In genomic region chr19:21474671-21475181, GRCh38 we compare ENCODE assay signal across 9 cellular contexts. TPM values are rescaled to one million over a fixed set of nuclear protein-coding genes. Genes with fewer than 3 reads are reported as not detected.
DNase-seq lines count a peak whose midpoint lies in the region; ATAC-seq lines count a peak whose summit lies in the region.
"Had no signal": no experiment of that assay in that cellular context is flagged by ENCODE, and none has a peak within 500 bp of the region (broad histone marks: within the 10 kb centered on the region; RNA-seq: fewer than 3 reads in every experiment).

No MANE protein-coding gene starts in this region.

- peaks cover 0 to 33% (median 0%) of the 10 kb centered on the region in 11 donors for H3K9me3 Mint-ChIP-seq in naive thymus-derived CD4-positive, alpha-beta T cell

- H3K27ac ChIP-seq in naive thymus-derived CD4-positive, alpha-beta T cell (ENCODE audit: low read depth, low read length) = no peak overlapping the region

- H3K4me3 ChIP-seq in naive thymus-derived CD4-positive, alpha-beta T cell (ENCODE audit: low read length) = peak overlapping the region; percentile 37

- peaks cover 0 to 16% (median 7%) of the 10 kb centered on the region in 5 donors for H3K27me3 Mint-ChIP-seq in naive thymus-derived CD4-positive, alpha-beta T cell

- intact Hi-C loops in naive thymus-derived CD4-positive, alpha-beta T cell (cut with micrococcal nuclease) = loop anchor here in 1 of 2 donors (5.0 kb wide), 1 partner anchor 147 kb away; the partner anchor contains the start of gene ZNF708

- peak; percentile 99 for ATAC-seq in naive thymus-derived CD4-positive, alpha-beta T cell
- ATAC-seq in HG02840 (IDR thresholded peaks at IDR 0.05; ENCODE audit: low FRiP score, unreplicated experiment) (no peak), GM18502 (IDR thresholded peaks at IDR 0.05; ENCODE audit: poor library complexity, unreplicated experiment) (no peak)
- ATAC-seq: HCT116 had no signal

- POLR2A ChIA-PET in naive thymus-derived CD4-positive, alpha-beta T cell (lab: Charles Lee) = no interaction called here

- H3K27ac Mint-ChIP-seq in naive thymus-derived CD4-positive, alpha-beta T cell = peak overlapping the region in 2 of 9 donors; percentile 25 to 55

- H3K27me3 ChIP-seq in naive thymus-derived CD4-positive, alpha-beta T cell (ENCODE audit: control insufficient read depth in 2 of 2, insufficient read depth in 2 of 2, low read length in 2 of 2) = no peaks in the 10 kb centered on the region

- CTCF ChIA-PET in naive thymus-derived CD4-positive, alpha-beta T cell (lab: Charles Lee) = no interaction called here

- no peaks in the 10 kb centered on the region for H3K36me3 ChIP-seq in naive thymus-derived CD4-positive, alpha-beta T cell (ENCODE audit: control insufficient read depth in 2 of 3, insufficient read depth in 3 of 3, low read length in 3 of 3)

- H3K4me1 Mint-ChIP-seq in naive thymus-derived CD4-positive, alpha-beta T cell = peaks cover 0 to 11% (median 3%) of the 10 kb centered on the region in 7 donors

- H3K9me3 ChIP-seq in naive thymus-derived CD4-positive, alpha-beta T cell (ENCODE audit: control insufficient read depth in 2 of 3, low read length in 3 of 3) = no peaks in the 10 kb centered on the region

- H3K4me1 ChIP-seq in naive thymus-derived CD4-positive, alpha-beta T cell (ENCODE audit: control insufficient read depth in 2 of 2, insufficient read depth in 2 of 2, low read length in 2 of 2) = peaks cover 0 to 7% of the 10 kb centered on the region in 2 donors

- peak overlapping the region in 9 of 10 donors; percentile 32 to 75 (median 68) for H3K4me3 Mint-ChIP-seq in naive thymus-derived CD4-positive, alpha-beta T cell

- peaks cover 0 to 5% (median 0%) of the 10 kb centered on the region in 5 donors for H3K36me3 Mint-ChIP-seq in naive thymus-derived CD4-positive, alpha-beta T cell

- DNase-seq in DMS53 treated with DMSO at 0.1 percent for 48 hours (lab: John Stamatoyannopoulos, UW; ENCODE audit: unreplicated experiment) (peak; percentile 59), NCI-H2029 (lab: John Stamatoyannopoulos, UW) (peak; percentile 83), fibroblast of gingiva (ENCODE audit: low read depth) (peak; percentile 16)
- peak; percentile 89 to 90 for DNase-seq in activated T-cell treated with anti-CD3 and anti-CD28 coated beads, Interleukin-2, amount 50 U/mL, for 48 hours
- DNase-seq in naive thymus-derived CD4-positive, alpha-beta T cell = peak in 8 of 9 donors; percentile 55 to 82 (median 70)
- peak; percentile 39 to 52 for DNase-seq in stimulated activated CD8-positive, alpha-beta memory T cell treated with anti-CD3 and anti-CD28 coated beads, Interleukin-4, amount 100 ng/mL, for 4 hours (ENCODE audit: low read depth in 2 of 2, low spot score in 1 of 2)

RNA-seq across cellular contexts. Expression of gene ZNF429, which starts 30.7 kb away (rescaled TPM):
- 10 to 100 TPM in 4 of 5 experiments, 1 to 10 TPM in 1; 6.4 to 30.7 (median 25.0) TPM for total RNA-seq in naive thymus-derived CD4-positive, alpha-beta T cell
- 10 to 100 TPM; 36.8 to 37.1 TPM for polyA plus RNA-seq in naive thymus-derived CD4-positive, alpha-beta T cell

Comparison
In these comparisons a context has a peak if more than half of its experiments do, and no peak if none do; other contexts are left out.
1. DNase-seq: peak in every context shown above with its lines; median percentile 90 in activated T-cell treated with anti-CD3 and anti-CD28 coated beads, Interleukin-2, amount 50 U/mL, for 48 hours; 83 in NCI-H2029; 70 in naive thymus-derived CD4-positive, alpha-beta T cell; 59 in DMS53 treated with DMSO at 0.1 percent for 48 hours; 46 in stimulated activated CD8-positive, alpha-beta memory T cell treated with anti-CD3 and anti-CD28 coated beads, Interleukin-4, amount 100 ng/mL, for 4 hours; 16 in fibroblast of gingiva.